12 cellular contexts compared by ENCODE assay signal in genomic region chr3:193843447-193844301, GRCh38.
DNase-seq lines count a peak whose midpoint lies in the region; ATAC-seq and TF ChIP-seq lines count a peak whose summit lies in the region.
"Had no signal": no experiment of that assay in that cellular context is flagged by ENCODE, and none has a peak within 500 bp of the region (broad histone marks: within the 10 kb centered on the region; RNA-seq: fewer than 3 reads in every experiment).

No MANE protein-coding gene starts in this region.

- H3K36me3 ChIP-seq in mucosa of rectum (ENCODE audit: control insufficient read depth in 2 of 2, insufficient read depth in 2 of 2, low read length in 2 of 2) (no peaks in the 10 kb centered on the region), adrenal gland (replicated peaks in 1 of 2) (no peaks in the 10 kb centered on the region), BE2C (no peaks in the 10 kb centered on the region)

- peak; percentile 72 for ATAC-seq in GM18870 (IDR thresholded peaks at IDR 0.05; ENCODE audit: unreplicated experiment)
- ATAC-seq in HG02943 (IDR thresholded peaks at IDR 0.05; ENCODE audit: low read depth, unreplicated experiment) = peak; percentile 67
- no peak for ATAC-seq in activated CD8-positive, alpha-beta T cell treated with anti-CD3 and anti-CD28 coated beads, Interleukin-2, amount 10 ng/mL, durations not matched to agents 7 days and 5 days
- ATAC-seq: activated CD4-positive, alpha-beta T cell treated with anti-CD3 and anti-CD28 coated beads for 36 hours; Panc1 had no signal

- peak overlapping the region in 1 of 2 donors; percentile 57 for H3K4me3 ChIP-seq in mucosa of rectum (ENCODE audit: low read length in 2 of 2)
- no peak overlapping the region for H3K4me3 ChIP-seq in adrenal gland
- H3K4me3 ChIP-seq in BE2C (ENCODE audit: low read depth, low read length) = no peak overlapping the region

- no peak for DNase-seq in iPS-NIHi11 (ENCODE audit: low spot score)
- DNase-seq in adrenal gland = no peak
- no peak for DNase-seq in BE2C
- no peak for DNase-seq in activated CD8-positive, alpha-beta T cell treated with anti-CD3 and anti-CD28 coated beads, Interleukin-2, amount 10 ng/mL, durations not matched to agents 7 days and 5 days
- DNase-seq: activated CD4-positive, alpha-beta T cell treated with anti-CD3 and anti-CD28 coated beads for 36 hours; NCI-H1048 had no signal

- H3K4me1 ChIP-seq in mucosa of rectum (ENCODE audit: control insufficient read depth in 2 of 2, insufficient read depth in 2 of 2, low read length in 2 of 2) = peaks cover 27 to 60% of the 10 kb centered on the region in 2 donors
- no peaks in the 10 kb centered on the region for H3K4me1 ChIP-seq in adrenal gland (replicated peaks in 1 of 2)
- H3K4me1 ChIP-seq in BE2C = no peaks in the 10 kb centered on the region

- H3K4me3 Mint-ChIP-seq in activated CD8-positive, alpha-beta T cell treated with anti-CD3 and anti-CD28 coated beads, Interleukin-2, amount 10 ng/mL, durations not matched to agents 7 days and 5 days = no peak overlapping the region
- H3K4me3 Mint-ChIP-seq: activated CD4-positive, alpha-beta T cell treated with anti-CD3 and anti-CD28 coated beads for 36 hours had no signal

- H3K4me1 Mint-ChIP-seq in activated CD8-positive, alpha-beta T cell treated with anti-CD3 and anti-CD28 coated beads, Interleukin-2, amount 10 ng/mL, durations not matched to agents 7 days and 5 days (ENCODE audit: low read depth) = no peaks in the 10 kb centered on the region
- H3K4me1 Mint-ChIP-seq: activated CD4-positive, alpha-beta T cell treated with anti-CD3 and anti-CD28 coated beads for 36 hours had no signal

- H3K27ac ChIP-seq in VCaP (peak overlapping the region; percentile 69; the same call in 1 of the 2 replicates), mucosa of rectum (ENCODE audit: low read depth in 2 of 2, low read length in 2 of 2) (peak overlapping the region; percentile 95 to 97), adrenal gland (no peak overlapping the region)

- no peak overlapping the region for H3K27ac Mint-ChIP-seq in activated CD8-positive, alpha-beta T cell treated with anti-CD3 and anti-CD28 coated beads, Interleukin-2, amount 10 ng/mL, durations not matched to agents 7 days and 5 days
- H3K27ac Mint-ChIP-seq: activated CD4-positive, alpha-beta T cell treated with anti-CD3 and anti-CD28 coated beads for 36 hours had no signal

- intact Hi-C loops in adrenal gland (cut with DNase I) = no loop called here

- TF ChIP-seq POLR2A in adrenal gland (IDR thresholded peaks at IDR 0.05) = no peak

- H3K27me3 ChIP-seq in mucosa of rectum (ENCODE audit: control insufficient read depth in 2 of 2, insufficient read depth in 2 of 2, low read length in 2 of 2) = peaks cover 0 to 1% of the 10 kb centered on the region in 2 donors
- H3K27me3 ChIP-seq in adrenal gland = no peaks in the 10 kb centered on the region
- H3K27me3 ChIP-seq in BE2C = no peaks in the 10 kb centered on the region

- H3K9me3 ChIP-seq in mucosa of rectum (ENCODE audit: control insufficient read depth in 2 of 2, low read length in 2 of 2) (no peaks in the 10 kb centered on the region), adrenal gland (replicated peaks in 1 of 3) (no peaks in the 10 kb centered on the region), BE2C (no peaks in the 10 kb centered on the region)

- WGBS in adrenal gland, 4 donors = 85 to 90% (median 89%) methylated on average over 4 to 5 of the region's 5 CpGs

- CTCF ChIA-PET in activated CD8-positive, alpha-beta T cell treated with anti-CD3 and anti-CD28 coated beads, Interleukin-2, amount 10 ng/mL, durations not matched to agents 7 days and 5 days (lab: Charles Lee) = no interaction called here

- peak overlapping the region; percentile 61 to 65 for H3K9ac ChIP-seq in mucosa of rectum (ENCODE audit: low read depth in 1 of 2, low read length in 2 of 2)

- H3K36me3 Mint-ChIP-seq in activated CD8-positive, alpha-beta T cell treated with anti-CD3 and anti-CD28 coated beads, Interleukin-2, amount 10 ng/mL, durations not matched to agents 7 days and 5 days (ENCODE audit: low read depth) = no peaks in the 10 kb centered on the region
- H3K36me3 Mint-ChIP-seq: CD14-positive monocyte had no signal

- POLR2A ChIA-PET in activated CD8-positive, alpha-beta T cell treated with anti-CD3 and anti-CD28 coated beads, Interleukin-2, amount 10 ng/mL, durations not matched to agents 7 days and 5 days (lab: Charles Lee) = no interaction called here

- peaks cover 36% of the 10 kb centered on the region for H3K27me3 Mint-ChIP-seq in activated CD8-positive, alpha-beta T cell treated with anti-CD3 and anti-CD28 coated beads, Interleukin-2, amount 10 ng/mL, durations not matched to agents 7 days and 5 days (ENCODE audit: low read depth)

- no peaks in the 10 kb centered on the region for H3K9me3 Mint-ChIP-seq in activated CD8-positive, alpha-beta T cell treated with anti-CD3 and anti-CD28 coated beads, Interleukin-2, amount 10 ng/mL, durations not matched to agents 7 days and 5 days (ENCODE audit: insufficient read depth)

- TF ChIP-seq CTCF in VCaP (conservative IDR thresholded peaks at IDR 0.05) (no peak), adrenal gland (IDR thresholded peaks at IDR 0.05) (no peak), BE2C (IDR thresholded peaks at IDR 0.05; ENCODE audit: low read depth, low read length) (no peak)

Comparison
In these comparisons a context has a peak if more than half of its experiments do, and no peak if none do; other contexts are left out.
1. H3K27ac ChIP-seq: peak in VCaP (single experiment) and mucosa of rectum (2 of 2); none in adrenal gland (0 of 5).